ENCODE assay signal across 8 cellular contexts in genomic region chr3:158644345-158644908, GRCh38. TPM values are rescaled to one million over a fixed set of nuclear protein-coding genes. Genes with fewer than 3 reads are reported as not detected.
DNase-seq lines count a peak whose midpoint lies in the region; ATAC-seq and TF ChIP-seq lines count a peak whose summit lies in the region.

Gene GFM1 (plus strand): TSS chr3:158644527. CDS start chr3:158644635, 108 bp downstream.

- peaks cover 38% of the 10 kb centered on the region for H3K79me2 ChIP-seq in GM23338 (replicated peaks; ENCODE audit: insufficient read depth)

- peak; percentile 97 for ATAC-seq in GM23338
- ATAC-seq in natural killer cell treated with Interleukin-12 subunit alpha and Interleukin-12 subunit beta and Interleukin-15 and Interleukin-18, amount 100 ng/mL, for 72 hours, result peak; percentile 96 to 98

- peak within 1 kb of the TSS; percentile 83 for H3K4me3 ChIP-seq in GM23338

- H3K27me3 Mint-ChIP-seq in GM23338 (ENCODE audit: insufficient read depth, low read depth, poor library complexity), result no peaks in the 10 kb centered on the region
- no peaks in the 10 kb centered on the region for H3K27me3 Mint-ChIP-seq in activated T-helper 2 cell treated with anti-CD3 and anti-CD28 coated beads, Interferon-gamma antibody, Interleukin-2, Interleukin-4, amounts not matched to agents 10 μg/mL and 5 μg/mL and 100 μg/mL, durations not matched to agents 14 hours and 24 hours and 36 hours (ENCODE audit: low read depth)
- H3K27me3 Mint-ChIP-seq in natural killer cell treated with Interleukin-12 subunit alpha and Interleukin-12 subunit beta and Interleukin-15 and Interleukin-18, amount 100 ng/mL, for 72 hours, result no peaks in the 10 kb centered on the region
- no peaks in the 10 kb centered on the region for H3K27me3 Mint-ChIP-seq in stimulated activated naive CD8-positive, alpha-beta T cell treated with anti-CD3 and anti-CD28 coated beads, Interleukin-15, Interleukin-2, amounts not matched to agents 100 ng/mL and 50 ng/mL, for 24 hours

- CTCF ChIA-PET in RWPE1 (lab: Yijun Ruan, JAX), result interaction anchor here (0.5 to 1.5 kb wide), 17 partner anchors 19 to 1912 kb away, joined by 3 to 13 read pairs (median 4); partner anchors contain the start of genes LXN and MLF1

- peaks cover 19% of the 10 kb centered on the region; the same call in 2 of the 3 replicates for H3K36me3 Mint-ChIP-seq in GM23338 (ENCODE audit: low read depth)
- H3K36me3 Mint-ChIP-seq in activated T-helper 2 cell treated with anti-CD3 and anti-CD28 coated beads, Interferon-gamma antibody, Interleukin-2, Interleukin-4, amounts not matched to agents 10 μg/mL and 5 μg/mL and 100 μg/mL, durations not matched to agents 14 hours and 24 hours and 36 hours (ENCODE audit: low read depth), result peaks cover 25% of the 10 kb centered on the region
- peaks cover 16% of the 10 kb centered on the region for H3K36me3 Mint-ChIP-seq in natural killer cell treated with Interleukin-12 subunit alpha and Interleukin-12 subunit beta and Interleukin-15 and Interleukin-18, amount 100 ng/mL, for 72 hours
- H3K36me3 Mint-ChIP-seq in stimulated activated naive CD8-positive, alpha-beta T cell treated with anti-CD3 and anti-CD28 coated beads, Interleukin-15, Interleukin-2, amounts not matched to agents 100 ng/mL and 50 ng/mL, for 24 hours (ENCODE audit: low read depth), result peaks cover 33% of the 10 kb centered on the region

- DNase-seq in EL (peak; percentile 96), GM23338 (ENCODE audit: low spot score) (peak; percentile 98), RWPE1 (ENCODE audit: low spot score) (peak; percentile 87), fibroblast of peridontal ligament (ENCODE audit: extremely low read depth) (peak; percentile 95)
- peak; percentile 87 for DNase-seq in activated T-helper 2 cell treated with anti-CD3 and anti-CD28 coated beads, Interferon-gamma antibody, Interleukin-2, Interleukin-4, amounts not matched to agents 10 μg/mL and 5 μg/mL and 100 μg/mL, durations not matched to agents 14 hours and 24 hours and 36 hours (ENCODE audit: low spot score)
- peak; percentile 91 for DNase-seq in natural killer cell treated with Interleukin-12 subunit alpha and Interleukin-12 subunit beta and Interleukin-15 and Interleukin-18, amount 100 ng/mL, for 72 hours (ENCODE audit: low spot score)

- intact Hi-C loops in activated T-helper 2 cell treated with anti-CD3 and anti-CD28 coated beads, Interferon-gamma antibody, Interleukin-2, Interleukin-4, amounts not matched to agents 10 μg/mL and 5 μg/mL and 100 μg/mL, durations not matched to agents 14 hours and 24 hours and 36 hours (cut with micrococcal nuclease), result loop anchor here (5.0 to 10.0 kb wide), 4 partner anchors 72 to 530 kb away; partner anchors contain the start of genes MFSD1, MLF1 and RSRC1

- POLR2A ChIA-PET in RWPE1 (lab: Yijun Ruan, JAX; ENCODE audit: low non-redundant PET), result interaction anchor here (1.3 kb wide), 1 partner anchor 73 kb away, joined by 6 read pairs; the partner anchor contains the start of gene MLF1

- 0 out of 2 replicates have a peak, but pooled peaks cover 3% of the 10 kb centered on the region for H4K20me1 ChIP-seq in GM23338 (replicated peaks; ENCODE audit: insufficient read depth)

- H3K9me2 ChIP-seq in GM23338 (ENCODE audit: insufficient read depth), result no peaks in the 10 kb centered on the region

- peak within 1 kb of the TSS; percentile 64 for H2AFZ ChIP-seq in GM23338

- H3K27me3 ChIP-seq in GM23338 (ENCODE audit: insufficient read depth), result no peaks in the 10 kb centered on the region

- H3K27ac Mint-ChIP-seq in GM23338, result peak within 1 kb of the TSS; percentile 98
- peak within 1 kb of the TSS; percentile 93 for H3K27ac Mint-ChIP-seq in activated T-helper 2 cell treated with anti-CD3 and anti-CD28 coated beads, Interferon-gamma antibody, Interleukin-2, Interleukin-4, amounts not matched to agents 10 μg/mL and 5 μg/mL and 100 μg/mL, durations not matched to agents 14 hours and 24 hours and 36 hours
- peak within 1 kb of the TSS; percentile 88 to 95 for H3K27ac Mint-ChIP-seq in natural killer cell treated with Interleukin-12 subunit alpha and Interleukin-12 subunit beta and Interleukin-15 and Interleukin-18, amount 100 ng/mL, for 72 hours
- H3K27ac Mint-ChIP-seq in stimulated activated naive CD8-positive, alpha-beta T cell treated with anti-CD3 and anti-CD28 coated beads, Interleukin-15, Interleukin-2, amounts not matched to agents 100 ng/mL and 50 ng/mL, for 24 hours, result peak within 1 kb of the TSS; percentile 99

- H3F3A ChIP-seq in GM23338 (replicated peaks; ENCODE audit: low read depth), result no peaks in the 10 kb centered on the region

- H3K9me3 Mint-ChIP-seq in GM23338, result no peaks in the 10 kb centered on the region; the same call in 2 of the 3 replicates
- no peaks in the 10 kb centered on the region for H3K9me3 Mint-ChIP-seq in activated T-helper 2 cell treated with anti-CD3 and anti-CD28 coated beads, Interferon-gamma antibody, Interleukin-2, Interleukin-4, amounts not matched to agents 10 μg/mL and 5 μg/mL and 100 μg/mL, durations not matched to agents 14 hours and 24 hours and 36 hours
- H3K9me3 Mint-ChIP-seq in natural killer cell treated with Interleukin-12 subunit alpha and Interleukin-12 subunit beta and Interleukin-15 and Interleukin-18, amount 100 ng/mL, for 72 hours, result no peaks in the 10 kb centered on the region
- no peaks in the 10 kb centered on the region for H3K9me3 Mint-ChIP-seq in stimulated activated naive CD8-positive, alpha-beta T cell treated with anti-CD3 and anti-CD28 coated beads, Interleukin-15, Interleukin-2, amounts not matched to agents 100 ng/mL and 50 ng/mL, for 24 hours

- peak within 1 kb of the TSS; percentile 99 for H3K4me3 Mint-ChIP-seq in GM23338
- H3K4me3 Mint-ChIP-seq in activated T-helper 2 cell treated with anti-CD3 and anti-CD28 coated beads, Interferon-gamma antibody, Interleukin-2, Interleukin-4, amounts not matched to agents 10 μg/mL and 5 μg/mL and 100 μg/mL, durations not matched to agents 14 hours and 24 hours and 36 hours (ENCODE audit: low read depth), result peak within 1 kb of the TSS; percentile 96
- H3K4me3 Mint-ChIP-seq in natural killer cell treated with Interleukin-12 subunit alpha and Interleukin-12 subunit beta and Interleukin-15 and Interleukin-18, amount 100 ng/mL, for 72 hours, result peak within 1 kb of the TSS; percentile 89
- H3K4me3 Mint-ChIP-seq in stimulated activated naive CD8-positive, alpha-beta T cell treated with anti-CD3 and anti-CD28 coated beads, Interleukin-15, Interleukin-2, amounts not matched to agents 100 ng/mL and 50 ng/mL, for 24 hours, result peak within 1 kb of the TSS; percentile 99

- H3K27ac ChIP-seq in GM23338 (ENCODE audit: low read depth) (peak within 1 kb of the TSS; percentile 82), RWPE1 (peak within 1 kb of the TSS; percentile 85)

- H3K4me2 ChIP-seq in GM23338, result peak within 1 kb of the TSS; percentile 86

- peaks cover 5% of the 10 kb centered on the region; the same call in 2 of the 3 replicates for H3K4me1 Mint-ChIP-seq in GM23338
- H3K4me1 Mint-ChIP-seq in activated T-helper 2 cell treated with anti-CD3 and anti-CD28 coated beads, Interferon-gamma antibody, Interleukin-2, Interleukin-4, amounts not matched to agents 10 μg/mL and 5 μg/mL and 100 μg/mL, durations not matched to agents 14 hours and 24 hours and 36 hours (ENCODE audit: low read depth), result peaks cover 27% of the 10 kb centered on the region
- H3K4me1 Mint-ChIP-seq in natural killer cell treated with Interleukin-12 subunit alpha and Interleukin-12 subunit beta and Interleukin-15 and Interleukin-18, amount 100 ng/mL, for 72 hours (ENCODE audit: low read depth in 2 of 2), result peaks cover 24 to 26% of the 10 kb centered on the region in 2 donors
- H3K4me1 Mint-ChIP-seq in stimulated activated naive CD8-positive, alpha-beta T cell treated with anti-CD3 and anti-CD28 coated beads, Interleukin-15, Interleukin-2, amounts not matched to agents 100 ng/mL and 50 ng/mL, for 24 hours (ENCODE audit: low read depth), result peaks cover 42% of the 10 kb centered on the region

- TF ChIP-seq CTCF in GM23338 (conservative IDR thresholded peaks at IDR 0.05; ENCODE audit: low read depth in 2 of 2) (peak; percentile 64 to 96), LNCAP (IDR thresholded peaks at IDR 0.05) (peak; percentile 94), RWPE1 (conservative IDR thresholded peaks at IDR 0.05; ENCODE audit: low read depth) (peak; percentile 95)

- H3K36me3 ChIP-seq in GM23338 (ENCODE audit: insufficient read depth), result peaks cover 17% of the 10 kb centered on the region

- peaks cover 4% of the 10 kb centered on the region; the same call in 1 of the 2 replicates for H3K4me1 ChIP-seq in GM23338 (ENCODE audit: insufficient read depth)

TF ChIP-seq in GM23338, 12 proteins besides CTCF, POLR2A, EP300 and RAD21:
- TF ChIP-seq CREB1 (CRISPR knock-in tag; IDR thresholded peaks at IDR 0.05; ENCODE audit: low read depth), result peak; percentile 67
- TF ChIP-seq POLR2AphosphoS5 (IDR thresholded peaks at IDR 0.05; ENCODE audit: low read depth), result peak; percentile 71
- TF ChIP-seq ETS1 (IDR thresholded peaks at IDR 0.05), result peak; percentile 93
- TF ChIP-seq ZNF331 (CRISPR knock-in tag; IDR thresholded peaks at IDR 0.05; ENCODE audit: low read depth), result no peak

RNA-seq across cellular contexts. Expression of gene GFM1, which starts in this region (rescaled TPM):
- 54.7 and 59.9 TPM in 2 replicates for total RNA-seq in GM23338 (2014; rRNA removed; shearing (Covaris generic))
- polyA plus RNA-seq in GM23338 (2016; fragmentation: Nextera tagmentation; extraction: Ambion mirVana), result 24.5 and 24.7 TPM in 2 replicates
- 59.1 and 60.9 TPM in 2 replicates for total RNA-seq in activated T-helper 2 cell treated with anti-CD3 and anti-CD28 coated beads, Interferon-gamma antibody, Interleukin-2, Interleukin-4, amounts not matched to agents 10 μg/mL and 5 μg/mL and 100 μg/mL, durations not matched to agents 14 hours and 24 hours and 36 hours
- 10 to 100 TPM; 63.9 to 69.5 TPM for total RNA-seq in natural killer cell treated with Interleukin-12 subunit alpha and Interleukin-12 subunit beta and Interleukin-15 and Interleukin-18, amount 100 ng/mL, for 72 hours

Comparison
In these comparisons a context has a peak if more than half of its experiments do, and no peak if none do; other contexts are left out.
1. Peak in every context shown above with its lines: DNase-seq, ATAC-seq, H3K4me3 ChIP-seq and H3K27ac ChIP-seq.